ENCODE assay signal across 1 cellular context in genomic region chr3:109155828-109156227, GRCh38.
TF ChIP-seq lines count a peak whose summit lies in the region.

No MANE protein-coding gene starts in this region.

TF ChIP-seq in GM23338, 12 proteins besides CTCF, POLR2A, EP300 and RAD21 (continued from another document):
- TF ChIP-seq ZNF462 (CRISPR knock-in tag; IDR thresholded peaks at IDR 0.05) (no peak), CREB1 (CRISPR knock-in tag; IDR thresholded peaks at IDR 0.05; ENCODE audit: low read depth) (no peak), JUNB (IDR thresholded peaks at IDR 0.05; ENCODE audit: unreplicated experiment) (no peak), NANOG (IDR thresholded peaks at IDR 0.05; ENCODE audit: borderline replicate concordance) (no peak), ETS1 (IDR thresholded peaks at IDR 0.05) (no peak), STAT1 (IDR thresholded peaks at IDR 0.05; ENCODE audit: unreplicated experiment) (no peak), ZNF331 (CRISPR knock-in tag; IDR thresholded peaks at IDR 0.05; ENCODE audit: low read depth) (no peak)
